In the genomic region with DNA sequence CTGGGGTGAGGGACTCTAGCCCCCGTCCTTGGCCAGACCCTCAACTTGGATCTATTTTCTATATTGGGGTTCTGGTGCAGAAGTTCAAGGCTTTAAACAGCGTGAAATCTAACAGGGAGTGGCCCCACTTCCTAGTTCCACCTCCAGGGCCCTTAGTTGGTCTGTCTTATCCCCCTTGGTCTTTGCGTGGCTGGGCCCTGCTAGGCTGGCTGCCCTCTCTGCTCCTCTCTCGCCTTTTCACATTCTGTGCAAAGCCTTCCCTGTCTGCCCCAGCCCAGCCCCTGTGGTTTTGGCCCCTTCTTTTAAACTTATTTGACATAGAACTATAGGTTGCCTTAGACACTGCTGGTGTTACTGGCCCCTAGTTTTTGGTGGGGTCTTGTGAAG, we compare ENCODE assay signal across 10 cellular contexts. TPM values are rescaled to one million over a fixed set of nuclear protein-coding genes. Genes with fewer than 3 reads are reported as not detected.
A peak's percentile ranks its signal among the peaks of the same experiment; 100 is the strongest.
DNase-seq lines count a peak whose midpoint lies in the region; ATAC-seq and TF ChIP-seq lines count a peak whose summit lies in the region.
"Had no signal": no experiment of that assay in that cellular context is flagged by ENCODE, and none has a peak within 500 bp of the region (broad histone marks: within the 10 kb centered on the region; RNA-seq: fewer than 3 reads in every experiment).

No MANE protein-coding gene starts in this region.

- H3K27me3 Mint-ChIP-seq in osteocyte (ENCODE audit: unreplicated experiment), result no peaks in the 10 kb centered on the region

- H3K4me1 ChIP-seq in DOHH2 (ENCODE audit: control insufficient read depth, low read length), result peaks cover 28% of the 10 kb centered on the region

- 0 out of 2 replicates have a peak, but pooled peaks cover 3% of the 10 kb centered on the region for H3F3A ChIP-seq in DOHH2 (ENCODE audit: control insufficient read depth, insufficient read depth)

- H3K36me3 ChIP-seq in DOHH2 (ENCODE audit: control insufficient read depth, low read length), result peaks cover 27% of the 10 kb centered on the region

- H3K4me2 ChIP-seq in DOHH2 (ENCODE audit: low read length), result peak overlapping the region; percentile 40

- H3K4me3 ChIP-seq in DOHH2 (ENCODE audit: low read length), result no peak overlapping the region
- H3K4me3 ChIP-seq: PC-9 had no signal

- H3K9me3 ChIP-seq in DOHH2 (ENCODE audit: control insufficient read depth, insufficient read depth, low read length), result no peaks in the 10 kb centered on the region

- ATAC-seq in HG02885 (IDR thresholded peaks at IDR 0.05; ENCODE audit: poor library complexity, unreplicated experiment) (peak; percentile 7), esophagus mucosa (no peak)

- peak overlapping the region; percentile 64 for H3K4me3 Mint-ChIP-seq in osteocyte (ENCODE audit: unreplicated experiment)

- TF ChIP-seq CTCF in DOHH2 (IDR thresholded peaks at IDR 0.05; ENCODE audit: low read depth, low read length, poor library complexity, severe bottlenecking) (no peak), osteocyte (IDR thresholded peaks at IDR 0.05) (no peak)

- peaks cover 49% of the 10 kb centered on the region for H3K4me1 Mint-ChIP-seq in osteocyte (ENCODE audit: unreplicated experiment)

- H3K79me2 ChIP-seq in DOHH2 (ENCODE audit: control insufficient read depth, low read length), result peaks cover 34% of the 10 kb centered on the region

- 0 out of 2 replicates have a peak, but pooled peaks cover 6% of the 10 kb centered on the region for H4K20me1 ChIP-seq in DOHH2 (ENCODE audit: control insufficient read depth, insufficient read depth, low read depth, low read length)

- H3K27me3 ChIP-seq in DOHH2 (ENCODE audit: control insufficient read depth, low read length), result no peaks in the 10 kb centered on the region

- H3K9me2 ChIP-seq in DOHH2 (replicated peaks; ENCODE audit: control insufficient read depth, low read length), result no peaks in the 10 kb centered on the region

- H3K27ac Mint-ChIP-seq in osteocyte (ENCODE audit: unreplicated experiment), result peak overlapping the region; percentile 88

- H3K36me3 Mint-ChIP-seq in osteocyte (ENCODE audit: unreplicated experiment), result peaks cover 6% of the 10 kb centered on the region

- DNase-seq in caudate nucleus (lab: John Stamatoyannopoulos, UW) (no peak), osteocyte (ENCODE audit: extremely low spot score, unreplicated experiment) (no peak), COR-L47 (lab: John Stamatoyannopoulos, UW) (no peak), Kasumi-1 (lab: John Stamatoyannopoulos, UW) (no peak)
- DNase-seq in activated effector memory CD4-positive, alpha-beta T cell treated with anti-CD3 and anti-CD28 coated beads, Interleukin-2, amount 50 U/mL, for 16 hours, result no peak

- H3K9me3 Mint-ChIP-seq in osteocyte (ENCODE audit: unreplicated experiment), result no peaks in the 10 kb centered on the region
- H3K9me3 Mint-ChIP-seq: immature natural killer cell had no signal

- no peak overlapping the region for H3K27ac ChIP-seq in DOHH2 (ENCODE audit: low read depth, low read length)
- H3K27ac ChIP-seq in caudate nucleus (ENCODE audit: low read depth, low read length), result peak overlapping the region; percentile 60

RNA-seq across cellular contexts. Expression of gene PPCDC, which starts 5.6 kb away (rescaled TPM):
- 11.9 and 12.7 TPM in 2 replicates for total RNA-seq in osteocyte
- total RNA-seq in esophagus mucosa, result 13.6 TPM

RNA-seq across cellular contexts. Expression of gene SCAMP5, which starts 33.6 kb away (rescaled TPM):
- 23.5 and 24.1 TPM in 2 replicates for total RNA-seq in osteocyte
- 0.84 TPM for total RNA-seq in esophagus mucosa

Comparison
In these comparisons a context has a peak if more than half of its experiments do, and no peak if none do; other contexts are left out.
1. RNA of gene SCAMP5, which starts 33.6 kb away (total RNA-seq): 23.5 to 24.1 TPM in osteocyte; 0.84 TPM in esophagus mucosa (single experiment); every median in the first group is over 10 times any median in the second.